In genomic region chr1:93111561-93111960, GRCh38 we compare ENCODE assay signal across 12 cellular contexts. TPM values are rescaled to one million over a fixed set of nuclear protein-coding genes. Genes with fewer than 3 reads are reported as not detected.
A peak's percentile ranks its signal among the peaks of the same experiment; 100 is the strongest.
DNase-seq lines count a peak whose midpoint lies in the region; ATAC-seq and TF ChIP-seq lines count a peak whose summit lies in the region.
"Had no signal": no experiment of that assay in that cellular context is flagged by ENCODE, and none has a peak within 500 bp of the region (broad histone marks: within the 10 kb centered on the region; RNA-seq: fewer than 3 reads in every experiment).

No MANE protein-coding gene starts in this region.

- H3K27me3 ChIP-seq in smooth muscle cell (ENCODE audit: low read depth) = no peaks in the 10 kb centered on the region

- H3K27me3 Mint-ChIP-seq in activated CD4-positive, alpha-beta T cell treated with anti-CD3 and anti-CD28 coated beads, Interleukin-2, amount 10 ng/mL, durations not matched to agents 24 days and 14 days = no peaks in the 10 kb centered on the region

- H3K4me3 ChIP-seq in SK-N-MC (no peak overlapping the region), smooth muscle cell (no peak overlapping the region)
- H3K4me3 ChIP-seq: lower lobe of right lung had no signal

- H3K79me2 ChIP-seq in smooth muscle cell (ENCODE audit: low read depth) = peaks cover 80% of the 10 kb centered on the region

- H3K4me2 ChIP-seq in smooth muscle cell = no peak overlapping the region

- H3K36me3 ChIP-seq in SK-N-MC (ENCODE audit: insufficient read depth, low read length) (peaks cover 77% of the 10 kb centered on the region), smooth muscle cell (ENCODE audit: low read depth) (peaks cover 8% of the 10 kb centered on the region)

- peaks cover 7% of the 10 kb centered on the region for H3K4me1 ChIP-seq in smooth muscle cell (ENCODE audit: low read depth)

- no peak overlapping the region for H2AFZ ChIP-seq in smooth muscle cell (ENCODE audit: low read depth)

- no peak for DNase-seq in activated CD4-positive, alpha-beta T cell treated with anti-CD3 and anti-CD28 coated beads, Interleukin-2, amount 10 ng/mL, durations not matched to agents 24 days and 14 days
- DNase-seq in activated CD4-positive, alpha-beta T cell treated with anti-CD3 and anti-CD28 coated beads for 4 hours = no peak
- DNase-seq in SK-N-MC (ENCODE audit: low read depth, low spot score) = no peak
- peak; percentile 32 for DNase-seq in fibroblast of peridontal ligament (ENCODE audit: extremely low read depth)
- DNase-seq in smooth muscle cell (lab: John Stamatoyannopoulos, UW; ENCODE audit: unreplicated experiment) = no peak
- no peak for DNase-seq in central memory CD4-positive, alpha-beta T cell
- DNase-seq: activated naive CD4-positive, alpha-beta T cell treated with anti-CD3 and anti-CD28 coated beads for 36 hours; cerebellar nuclear complex; lower lobe of right lung; small intestine had no signal

- H3K9me3 Mint-ChIP-seq in activated CD4-positive, alpha-beta T cell treated with anti-CD3 and anti-CD28 coated beads, Interleukin-2, amount 10 ng/mL, durations not matched to agents 24 days and 14 days = peaks cover 15% of the 10 kb centered on the region

- ATAC-seq in GM21390 (IDR thresholded peaks at IDR 0.05; ENCODE audit: unreplicated experiment) (no peak), HG03432 (IDR thresholded peaks at IDR 0.05; ENCODE audit: unreplicated experiment) (no peak)
- ATAC-seq: lower lobe of right lung had no signal

- H4K20me1 ChIP-seq in smooth muscle cell (ENCODE audit: low read depth) = peaks cover 69% of the 10 kb centered on the region

- no peak for TF ChIP-seq CTCF in smooth muscle cell (IDR thresholded peaks at IDR 0.05; ENCODE audit: borderline replicate concordance, insufficient read depth, poor library complexity, severe bottlenecking)

- H3K9me3 ChIP-seq in SK-N-MC (ENCODE audit: low read depth, low read length) (no peaks in the 10 kb centered on the region), smooth muscle cell (replicated peaks; ENCODE audit: low read depth) (no peaks in the 10 kb centered on the region)
- H3K9me3 ChIP-seq: lower lobe of right lung had no signal

- H3K9ac ChIP-seq in SK-N-MC (ENCODE audit: insufficient read length) (no peak overlapping the region), smooth muscle cell (ENCODE audit: low read depth) (no peak overlapping the region)

- H3K4me3 Mint-ChIP-seq in activated CD4-positive, alpha-beta T cell treated with anti-CD3 and anti-CD28 coated beads, Interleukin-2, amount 10 ng/mL, durations not matched to agents 24 days and 14 days = no peak overlapping the region
- H3K4me3 Mint-ChIP-seq: activated naive CD4-positive, alpha-beta T cell treated with anti-CD3 and anti-CD28 coated beads for 36 hours had no signal

- H3K4me1 Mint-ChIP-seq in activated CD4-positive, alpha-beta T cell treated with anti-CD3 and anti-CD28 coated beads, Interleukin-2, amount 10 ng/mL, durations not matched to agents 24 days and 14 days = peaks cover 22% of the 10 kb centered on the region

- H3K27ac Mint-ChIP-seq in activated CD4-positive, alpha-beta T cell treated with anti-CD3 and anti-CD28 coated beads, Interleukin-2, amount 10 ng/mL, durations not matched to agents 24 days and 14 days = peak overlapping the region; percentile 74
- H3K27ac Mint-ChIP-seq: activated naive CD4-positive, alpha-beta T cell treated with anti-CD3 and anti-CD28 coated beads for 36 hours had no signal

- H3F3A ChIP-seq in smooth muscle cell (ENCODE audit: low read depth) = no peaks in the 10 kb centered on the region

- H3K27ac ChIP-seq in SK-N-MC (peak overlapping the region; percentile 25; the same call in 1 of the 2 replicates), smooth muscle cell (ENCODE audit: low read depth) (peak overlapping the region; percentile 5)
- H3K27ac ChIP-seq: lower lobe of right lung had no signal

- peaks cover 51% of the 10 kb centered on the region for H3K36me3 Mint-ChIP-seq in activated CD4-positive, alpha-beta T cell treated with anti-CD3 and anti-CD28 coated beads, Interleukin-2, amount 10 ng/mL, durations not matched to agents 24 days and 14 days (ENCODE audit: low read depth)

- intact Hi-C loops in activated CD4-positive, alpha-beta T cell treated with anti-CD3 and anti-CD28 coated beads, Interleukin-2, amount 10 ng/mL, durations not matched to agents 24 days and 14 days (cut with micrococcal nuclease) = no loop called here

RNA-seq across cellular contexts. Expression of gene MTF2, which starts 32.5 kb away (rescaled TPM):
- 63.7 and 64.3 TPM in 2 replicates for total RNA-seq in activated CD4-positive, alpha-beta T cell treated with anti-CD3 and anti-CD28 coated beads, Interleukin-2, amount 10 ng/mL, durations not matched to agents 24 days and 14 days
- 41.2 and 41.7 TPM in 2 replicates for total RNA-seq in smooth muscle cell
- polyA plus RNA-seq in smooth muscle cell = 43.1 and 54.1 TPM in 2 replicates
